31 cellular contexts compared by ENCODE assay signal in the genomic region with DNA sequence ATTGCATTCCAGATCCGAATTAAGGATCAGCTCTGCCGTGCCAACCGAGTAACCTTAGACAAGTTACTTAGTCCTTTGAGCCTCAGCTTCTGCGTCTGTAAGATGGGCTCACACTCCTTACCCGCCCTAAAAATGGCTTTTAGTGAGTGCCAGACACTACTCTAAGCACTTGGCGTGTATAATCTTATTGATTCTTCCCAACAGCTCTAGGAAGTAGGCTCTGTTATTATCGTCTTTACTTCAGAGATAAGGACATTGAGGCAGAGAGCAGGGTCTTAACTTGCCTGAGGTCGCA. TPM values are rescaled to one million over a fixed set of nuclear protein-coding genes. Genes with fewer than 3 reads are reported as not detected.
DNase-seq lines count a peak whose midpoint lies in the region; ATAC-seq and TF ChIP-seq lines count a peak whose summit lies in the region.
"Had no signal": no experiment of that assay in that cellular context is flagged by ENCODE, and none has a peak within 500 bp of the region (broad histone marks: within the 10 kb centered on the region; RNA-seq: fewer than 3 reads in every experiment).

No MANE protein-coding gene starts in this region.

- H3K9me3 ChIP-seq in cardiac muscle cell (ENCODE audit: low read depth) = no peaks in the 10 kb centered on the region
- no peaks in the 10 kb centered on the region for H3K9me3 ChIP-seq in heart left ventricle
- H3K9me3 ChIP-seq in iPS-20b (ENCODE audit: insufficient read depth, low read depth, low read length) = peaks cover 4% of the 10 kb centered on the region; the same call in 1 of the 2 replicates
- no peaks in the 10 kb centered on the region for H3K9me3 ChIP-seq in gastrocnemius medialis
- H3K9me3 ChIP-seq in transverse colon = no peaks in the 10 kb centered on the region
- H3K9me3 ChIP-seq: BE2C, breast epithelium, left ventricle myocardium inferior, spleen, upper lobe of right lung had no signal

- no peaks in the 10 kb centered on the region for H3K36me3 Mint-ChIP-seq in stimulated activated naive B cell treated with anti-CD40 and anti-IgM and Interleukin-4, amounts not matched to agents 10 μg/mL and 1 μg/mL and 100 μg/mL, for 72 hours
- H3K36me3 Mint-ChIP-seq: activated CD8-positive, alpha-beta memory T cell treated with anti-CD3 and anti-CD28 coated beads, Interleukin-2, amount 10 ng/mL, durations not matched to agents 7 days and 5 days; CD8-positive, alpha-beta memory T cell; naive B cell had no signal

- H3K4me3 ChIP-seq in cardiac muscle cell = peak overlapping the region; percentile 24
- H3K4me3 ChIP-seq in heart left ventricle = no peak overlapping the region
- peak overlapping the region; percentile 56 for H3K4me3 ChIP-seq in iPS-20b (ENCODE audit: low read length)
- no peak overlapping the region for H3K4me3 ChIP-seq in gastrocnemius medialis
- H3K4me3 ChIP-seq in transverse colon = no peak overlapping the region
- H3K4me3 ChIP-seq: spleen, upper lobe of right lung had no signal

- no peak for TF ChIP-seq EP300 in transverse colon (IDR thresholded peaks at IDR 0.05; ENCODE audit: low read depth)

- 8 to 15% (median 13%) methylated on average over 8 of the region's 8 CpGs for WGBS in heart left ventricle, 4 donors
- WGBS in transverse colon (ENCODE audit: low coverage in 1 of 2), 2 donors = 5 to 12% methylated on average over 4 to 8 of the region's 8 CpGs

- peaks cover 8 to 21% of the 10 kb centered on the region in 2 donors for H3K4me1 Mint-ChIP-seq in stimulated activated naive B cell treated with anti-CD40 and anti-IgM and Interleukin-4, amounts not matched to agents 10 μg/mL and 1 μg/mL and 100 μg/mL, for 72 hours

- intact Hi-C loops in heart left ventricle (cut with DNase I) (no loop called here), gastrocnemius medialis (cut with DNase I; ENCODE audit: low total_unique reads) (no loop called here), transverse colon (cut with DNase I; ENCODE audit: low total_unique reads) (no loop called here)

- ATAC-seq in heart left ventricle = no peak
- ATAC-seq in stimulated activated naive B cell treated with anti-CD40 and anti-IgM and Interleukin-4, amounts not matched to agents 10 μg/mL and 1 μg/mL and 100 μg/mL, for 72 hours (replicated peaks) = no peak
- ATAC-seq in gastrocnemius medialis = no peak
- ATAC-seq: activated CD8-positive, alpha-beta memory T cell treated with anti-CD3 and anti-CD28 coated beads, Interleukin-2, amount 10 ng/mL, durations not matched to agents 7 days and 5 days; right cardiac atrium; upper lobe of right lung had no signal

- TF ChIP-seq POLR2A in heart left ventricle (IDR thresholded peaks at IDR 0.05) = no peak
- TF ChIP-seq POLR2A in gastrocnemius medialis (IDR thresholded peaks at IDR 0.05) = no peak
- TF ChIP-seq POLR2A in transverse colon (IDR thresholded peaks at IDR 0.05) = no peak

- H3K4me3 Mint-ChIP-seq in stimulated activated naive B cell treated with anti-CD40 and anti-IgM and Interleukin-4, amounts not matched to agents 10 μg/mL and 1 μg/mL and 100 μg/mL, for 72 hours = no peak overlapping the region
- H3K4me3 Mint-ChIP-seq: activated CD4-positive, alpha-beta T cell treated with anti-CD3 and anti-CD28 coated beads, Interleukin-2, amount 10 ng/mL, durations not matched to agents 24 days and 14 days; activated CD8-positive, alpha-beta memory T cell treated with anti-CD3 and anti-CD28 coated beads, Interleukin-2, amount 10 ng/mL, durations not matched to agents 7 days and 5 days; CD8-positive, alpha-beta memory T cell had no signal

- peaks cover 87 to 99% of the 10 kb centered on the region in 2 donors for H3K27me3 Mint-ChIP-seq in stimulated activated naive B cell treated with anti-CD40 and anti-IgM and Interleukin-4, amounts not matched to agents 10 μg/mL and 1 μg/mL and 100 μg/mL, for 72 hours

- peak overlapping the region; percentile 76 for H3K27ac Mint-ChIP-seq in stimulated activated naive B cell treated with anti-CD40 and anti-IgM and Interleukin-4, amounts not matched to agents 10 μg/mL and 1 μg/mL and 100 μg/mL, for 72 hours
- H3K27ac Mint-ChIP-seq: activated CD4-positive, alpha-beta T cell treated with anti-CD3 and anti-CD28 coated beads, Interleukin-2, amount 10 ng/mL, durations not matched to agents 24 days and 14 days; activated CD8-positive, alpha-beta memory T cell treated with anti-CD3 and anti-CD28 coated beads, Interleukin-2, amount 10 ng/mL, durations not matched to agents 7 days and 5 days; CD8-positive, alpha-beta memory T cell had no signal

- TF ChIP-seq CTCF in cardiac muscle cell (IDR thresholded peaks at IDR 0.05; ENCODE audit: low read depth, low read length) (no peak), heart left ventricle (IDR thresholded peaks at IDR 0.05) (no peak), VCaP (conservative IDR thresholded peaks at IDR 0.05) (no peak), gastrocnemius medialis (IDR thresholded peaks at IDR 0.05 in 4 of 5, conservative IDR thresholded peaks at IDR 0.05 in 1 of 5) (no peak), transverse colon (IDR thresholded peaks at IDR 0.05) (no peak)

- H3K27me3 ChIP-seq in cardiac muscle cell = peaks cover 100% of the 10 kb centered on the region
- peaks cover 46 to 100% (median 91%) of the 10 kb centered on the region in 9 donors for H3K27me3 ChIP-seq in heart left ventricle
- peaks cover 100% of the 10 kb centered on the region for H3K27me3 ChIP-seq in iPS-20b (ENCODE audit: insufficient read depth, low read length)
- H3K27me3 ChIP-seq in gastrocnemius medialis = peaks cover 85 to 98% (median 95%) of the 10 kb centered on the region in 3 donors
- peaks cover 100% of the 10 kb centered on the region for H3K27me3 ChIP-seq in transverse colon

- H3K27ac ChIP-seq in cardiac muscle cell (no peak overlapping the region), heart left ventricle (no peak overlapping the region), VCaP (peak overlapping the region; percentile 71; the same call in 1 of the 2 replicates), iPS-20b (ENCODE audit: low read length) (no peak overlapping the region), gastrocnemius medialis (no peak overlapping the region), transverse colon (no peak overlapping the region)
- H3K27ac ChIP-seq: breast epithelium, left ventricle myocardium inferior, parathyroid adenoma, spleen, upper lobe of right lung, WERI-Rb-1 had no signal

- DNase-seq in cardiac muscle cell (ENCODE audit: low read depth in 1 of 2, low spot score in 1 of 2) (no peak), heart left ventricle (no peak), gastrocnemius medialis (no peak), foreskin melanocyte (no peak), transverse colon (no peak)
- DNase-seq in stimulated activated naive B cell treated with anti-CD40 and anti-IgM and Interleukin-4, amounts not matched to agents 10 μg/mL and 1 μg/mL and 100 μg/mL, for 72 hours = no peak
- DNase-seq: activated CD4-positive, alpha-beta T cell treated with anti-CD3 and anti-CD28 coated beads, Interleukin-2, amount 10 ng/mL, durations not matched to agents 24 days and 14 days; activated CD8-positive, alpha-beta memory T cell treated with anti-CD3 and anti-CD28 coated beads, Interleukin-2, amount 10 ng/mL, durations not matched to agents 7 days and 5 days; activated T-cell treated with anti-CD3 and anti-CD28 coated beads, Interleukin-2, amount 50 U/mL, for 48 hours; BE2C; CD8-positive, alpha-beta memory T cell; DMS153; effector memory CD4-positive, alpha-beta T cell; HCEC 1CT; left ventricle myocardium inferior; naive B cell; NCI-H1436; NCI-H2081 treated with DMSO at 0.1 percent for 48 hours; NCI-H748 treated with DMSO at 0.1 percent for 48 hours; spleen; stimulated activated CD4-positive, alpha-beta T cell treated with anti-CD3 and anti-CD28 coated beads, Interleukin-2, amount 100 ng/mL, for 48 hours; upper lobe of right lung had no signal

- in situ Hi-C loops in gastrocnemius medialis (cut with MboI; ENCODE audit: low sequenced_read_pairs in 4 of 4) = no loop called here
- in situ Hi-C loops in transverse colon (cut with MboI; ENCODE audit: low pct_ligation_motif_present in 1 of 4, low pct_unique_long_range_greater_than_20kb in 1 of 4, low sequenced_read_pairs in 3 of 4) = loop anchor here in 2 of 4 donors (25.0 kb wide), 2 partner anchors 181 to 431 kb away; partner anchors contain the start of genes SIAE (in 2 of the 2), SPA17 (in 2 of the 2) and OR8B4 (in 1 of the 2)

- H3K9me3 Mint-ChIP-seq in stimulated activated naive B cell treated with anti-CD40 and anti-IgM and Interleukin-4, amounts not matched to agents 10 μg/mL and 1 μg/mL and 100 μg/mL, for 72 hours = peaks cover 0 to 2% of the 10 kb centered on the region in 2 donors
- H3K9me3 Mint-ChIP-seq: activated CD4-positive, alpha-beta T cell treated with anti-CD3 and anti-CD28 coated beads, Interleukin-2, amount 10 ng/mL, durations not matched to agents 24 days and 14 days; CD8-positive, alpha-beta memory T cell had no signal

- H3K36me3 ChIP-seq in cardiac muscle cell = no peaks in the 10 kb centered on the region
- H3K36me3 ChIP-seq in heart left ventricle = no peaks in the 10 kb centered on the region
- H3K36me3 ChIP-seq in iPS-20b (ENCODE audit: insufficient read depth, low read depth, low read length) = no peaks in the 10 kb centered on the region
- no peaks in the 10 kb centered on the region for H3K36me3 ChIP-seq in gastrocnemius medialis
- H3K36me3 ChIP-seq in transverse colon = no peaks in the 10 kb centered on the region
- H3K36me3 ChIP-seq: BE2C, breast epithelium, left ventricle myocardium inferior, spleen, upper lobe of right lung, WERI-Rb-1 had no signal

- no peak overlapping the region for H3K9ac ChIP-seq in iPS-20b (ENCODE audit: low read depth, low read length)
- H3K9ac ChIP-seq: parathyroid adenoma had no signal

- no peaks in the 10 kb centered on the region for H3K4me1 ChIP-seq in cardiac muscle cell (ENCODE audit: low read depth)
- H3K4me1 ChIP-seq in heart left ventricle = peaks cover 6 to 21% (median 16%) of the 10 kb centered on the region in 12 donors
- H3K4me1 ChIP-seq in iPS-20b (ENCODE audit: insufficient read depth, low read length) = no peaks in the 10 kb centered on the region
- H3K4me1 ChIP-seq in gastrocnemius medialis = peaks cover 9 to 13% of the 10 kb centered on the region in 2 donors
- peaks cover 10 to 29% (median 18%) of the 10 kb centered on the region in 4 donors for H3K4me1 ChIP-seq in transverse colon
- H3K4me1 ChIP-seq: BE2C, parathyroid adenoma had no signal

RNA-seq across cellular contexts. Expression of gene ROBO3, which starts 21.7 kb away (rescaled TPM):
- 7.1 and 10.3 TPM in 2 replicates for total RNA-seq in cardiac muscle cell
- polyA plus RNA-seq in cardiac muscle cell = 2.6 and 6.0 TPM in 2 replicates
- total RNA-seq in heart left ventricle = 10 to 100 TPM in 1 of 9 donors, 1 to 10 TPM in 8; 2.5 to 18.6 (median 3.2) TPM
- 1 to 10 TPM; 2.8 to 8.1 TPM for polyA plus RNA-seq in heart left ventricle
- total RNA-seq in gastrocnemius medialis = 1 to 10 TPM in 2 of 4 donors, under 1 TPM in 2; 0.35 to 3.7 (median 1.3) TPM
- 10 to 100 TPM in 2 of 4 donors, 1 to 10 TPM in 2; 5.6 to 38.6 (median 17.0) TPM for total RNA-seq in transverse colon

RNA-seq across cellular contexts. Expression of gene MSANTD2, which starts 43.4 kb away (rescaled TPM):
- total RNA-seq in cardiac muscle cell (13.1 and 18.0 TPM in 2 replicates), heart left ventricle (1 to 10 TPM; 2.2 to 5.4 (median 3.1) TPM), gastrocnemius medialis (1 to 10 TPM; 3.3 to 5.1 (median 3.8) TPM), transverse colon (10 to 100 TPM in 2 of 4 donors, 1 to 10 TPM in 2; 8.1 to 40.0 (median 15.1) TPM)
- polyA plus RNA-seq in cardiac muscle cell (7.8 and 10.9 TPM in 2 replicates), heart left ventricle (1 to 10 TPM; 3.1 to 4.3 TPM)

RNA-seq across cellular contexts. Expression of gene ROBO4, which starts 54.1 kb away (rescaled TPM):
- 0.74 and 2.4 TPM in 2 replicates for total RNA-seq in cardiac muscle cell
- 0.21 and 0.46 TPM in 2 replicates for polyA plus RNA-seq in cardiac muscle cell
- total RNA-seq in heart left ventricle = 10 to 100 TPM; 16.3 to 63.5 (median 27.1) TPM
- polyA plus RNA-seq in heart left ventricle = 10 to 100 TPM; 17.7 to 21.8 TPM
- total RNA-seq in gastrocnemius medialis = 10 to 100 TPM in 3 of 4 donors, 1 to 10 TPM in 1; 7.6 to 18.7 (median 14.7) TPM
- total RNA-seq in transverse colon = 10 to 100 TPM in 1 of 4 donors, 1 to 10 TPM in 3; 4.8 to 31.8 (median 6.4) TPM
- total RNA-seq: activated CD4-positive, alpha-beta T cell treated with anti-CD3 and anti-CD28 coated beads, Interleukin-2, amount 10 ng/mL, durations not matched to agents 24 days and 14 days; activated CD8-positive, alpha-beta memory T cell treated with anti-CD3 and anti-CD28 coated beads, Interleukin-2, amount 10 ng/mL, durations not matched to agents 7 days and 5 days; CD8-positive, alpha-beta memory T cell; G401; HT-29; OCI-LY7 had no signal
- polyA plus RNA-seq: CD8-positive, alpha-beta memory T cell had no signal

Comparison
In these comparisons a context has a peak if more than half of its experiments do, and no peak if none do; other contexts are left out.
1. H3K4me3 ChIP-seq: peak in cardiac muscle cell (single experiment) and iPS-20b (single experiment); none in heart left ventricle (0 of 12), gastrocnemius medialis (0 of 4) and transverse colon (0 of 4).